In the genomic region with DNA sequence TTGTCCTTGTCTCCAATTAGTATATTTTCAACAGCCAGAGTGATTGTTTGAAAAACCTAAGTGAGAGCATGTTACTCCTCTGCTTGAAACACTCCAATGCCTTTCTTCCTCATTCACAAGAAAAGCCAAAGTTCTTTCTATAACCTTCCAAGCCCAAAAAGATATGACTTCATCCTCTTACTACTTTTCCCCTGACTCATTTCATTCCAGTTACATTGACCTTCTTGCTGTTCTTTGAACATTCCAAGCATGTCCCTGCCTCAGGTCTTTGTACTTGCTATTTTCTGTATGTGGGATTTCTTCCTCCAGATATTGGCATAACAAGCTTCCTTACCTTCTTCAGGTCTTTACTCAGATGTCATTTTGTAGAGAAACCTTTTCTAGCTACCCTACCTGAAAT, we compare ENCODE assay signal across 18 cellular contexts. TPM values are rescaled to one million over a fixed set of nuclear protein-coding genes. Genes with fewer than 3 reads are reported as not detected.
A peak's percentile ranks its signal among the peaks of the same experiment; 100 is the strongest.
DNase-seq lines count a peak whose midpoint lies in the region; ATAC-seq, FAIRE-seq and TF ChIP-seq lines count a peak whose summit lies in the region.
"Had no signal": no experiment of that assay in that cellular context is flagged by ENCODE, and none has a peak within 500 bp of the region (broad histone marks: within the 10 kb centered on the region; RNA-seq: fewer than 3 reads in every experiment).

No MANE protein-coding gene starts in this region.

- no peaks in the 10 kb centered on the region for H3K27me3 Mint-ChIP-seq in Calu3 (ENCODE audit: unreplicated experiment)
- H3K27me3 Mint-ChIP-seq: naive B cell had no signal

- H3K4me3 ChIP-seq in AG04450 (ENCODE audit: low read depth, low read length) (no peak overlapping the region), bronchial epithelial cell (ENCODE audit: low read depth, low read length) (no peak overlapping the region), kidney epithelial cell (ENCODE audit: low read depth, low read length) (no peak overlapping the region)
- H3K4me3 ChIP-seq: psoas muscle, thoracic aorta had no signal

- H3K4me1 Mint-ChIP-seq in Calu3 (ENCODE audit: low read depth, unreplicated experiment): peaks cover 6% of the 10 kb centered on the region
- H3K4me1 Mint-ChIP-seq: naive B cell had no signal

- no peaks in the 10 kb centered on the region for H3K9me3 ChIP-seq in AG04450 (ENCODE audit: control insufficient read depth, insufficient read depth, low read length)
- H3K9me3 ChIP-seq: psoas muscle, thoracic aorta had no signal

- FAIRE-seq in bronchial epithelial cell (lab: Jason Lieb, UNC): no peak

- intact Hi-C loops in Calu3 (cut with micrococcal nuclease; ENCODE audit: unreplicated experiment): no loop called here

- no peak for ATAC-seq in GM18907 (IDR thresholded peaks at IDR 0.05; ENCODE audit: unreplicated experiment)
- ATAC-seq: psoas muscle, Right ventricle myocardium inferior had no signal

- POLR2A ChIA-PET in AG04450 (lab: Yijun Ruan, JAX): no interaction called here

- no peaks in the 10 kb centered on the region for H3K9me3 Mint-ChIP-seq in Calu3 (ENCODE audit: low read depth, unreplicated experiment)
- H3K9me3 Mint-ChIP-seq: naive B cell had no signal

- TF ChIP-seq CTCF in AG04450 (IDR thresholded peaks at IDR 0.05; ENCODE audit: low read depth, low read length): no peak
- no peak for TF ChIP-seq CTCF in bronchial epithelial cell (IDR thresholded peaks at IDR 0.05; ENCODE audit: insufficient read depth, low read length, severe bottlenecking)
- no peak for TF ChIP-seq CTCF in kidney epithelial cell (IDR thresholded peaks at IDR 0.05; ENCODE audit: insufficient read depth, low read length, poor library complexity, severe bottlenecking)
- no peak for TF ChIP-seq CTCF in Calu3 (IDR thresholded peaks at IDR 0.05; ENCODE audit: unreplicated experiment)

- no peaks in the 10 kb centered on the region for H3K36me3 Mint-ChIP-seq in Calu3 (ENCODE audit: insufficient read depth, unreplicated experiment)
- H3K36me3 Mint-ChIP-seq: naive B cell had no signal

- no peak overlapping the region for H3K4me3 Mint-ChIP-seq in Calu3 (ENCODE audit: low read depth, unreplicated experiment)
- H3K4me3 Mint-ChIP-seq: naive B cell had no signal

- no TSS peak for BruUV-seq in Calu3 (replicated peaks; lab: Mats Ljungman, UMichigan)

- peak overlapping the region; percentile 53 for H3K27ac ChIP-seq in AG04450 (ENCODE audit: low read depth, low read length)
- H3K27ac ChIP-seq: psoas muscle, thoracic aorta had no signal

- H3K27ac Mint-ChIP-seq in Calu3 (ENCODE audit: unreplicated experiment): no peak overlapping the region
- H3K27ac Mint-ChIP-seq: naive B cell had no signal

- CTCF ChIA-PET in AG04450 (lab: Charles Lee) (interaction anchor here (1.7 to 2.3 kb wide), 2 partner anchors 10 to 351 kb away, joined by 10 read pairs; no protein-coding TSS in a partner anchor), Calu3 (lab: Charles Lee) (no interaction called here)

- DNase-seq in AG04450 (ENCODE audit: low read depth, low spot score) (peak; percentile 44), HS-5 (ENCODE audit: low read depth) (peak; percentile 41), bronchial epithelial cell (ENCODE audit: low read depth) (peak; percentile 63), kidney epithelial cell (ENCODE audit: low read depth) (peak; percentile 71), Calu3 (no peak), NOMO-1 treated with dmso at 0.1 percent for 144 hours (lab: John Stamatoyannopoulos, UW; ENCODE audit: unreplicated experiment) (no peak)
- no peak for DNase-seq in activated CD4-positive, alpha-beta T cell treated with anti-CD3 and anti-CD28 coated beads, Interleukin-2, amount 50 U/mL, for 4 hours
- DNase-seq: activated CD8-positive, alpha-beta memory T cell treated with anti-CD3 and anti-CD28 coated beads, Interleukin-2, amount 50 U/mL, for 48 hours; activated naive CD4-positive, alpha-beta T cell treated with anti-CD3 and anti-CD28 coated beads, Interleukin-2, amount 50 U/mL, for 16 hours; MM.1S; naive B cell; NCI-H2107; NCI-H82; psoas muscle; T-helper 2 cell had no signal

- H3K36me3 ChIP-seq in bronchial epithelial cell (ENCODE audit: control insufficient read depth, insufficient read depth, low read length): no peaks in the 10 kb centered on the region
- H3K36me3 ChIP-seq in kidney epithelial cell (ENCODE audit: control insufficient read depth, insufficient read depth, low read length): no peaks in the 10 kb centered on the region
- H3K36me3 ChIP-seq: thoracic aorta had no signal

- H3K27me3 ChIP-seq in AG04450 (ENCODE audit: control insufficient read depth, insufficient read depth, low read length) (no peaks in the 10 kb centered on the region), bronchial epithelial cell (ENCODE audit: control insufficient read depth, insufficient read depth, low read length) (no peaks in the 10 kb centered on the region), kidney epithelial cell (ENCODE audit: control insufficient read depth, insufficient read depth, low read length) (no peaks in the 10 kb centered on the region)

RNA-seq across cellular contexts. Expression of a gene that starts 28.3 kb away (rescaled TPM):
- 3.2 and 4.2 TPM in 2 replicates for polyA plus RNA-seq in AG04450 (2011; rRNA removed)
- 4.0 and 7.1 TPM in 2 replicates for polyA minus RNA-seq in AG04450 (2011; rRNA and poly(A)+ RNA removed)
- total RNA-seq in bronchial epithelial cell: 1.3 and 2.7 TPM in 2 replicates
- 5.9 and 9.0 TPM in 2 replicates for total RNA-seq in kidney epithelial cell
- total RNA-seq in Calu3 (2022): 20.1 and 24.3 TPM in 2 replicates

Comparison
In these comparisons a context has a peak if more than half of its experiments do, and no peak if none do; other contexts are left out.
1. DNase-seq: peak in AG04450 (single experiment), HS-5 (single experiment), bronchial epithelial cell (single experiment) and kidney epithelial cell (single experiment); none in Calu3 (single experiment), activated CD4-positive, alpha-beta T cell treated with anti-CD3 and anti-CD28 coated beads, Interleukin-2, amount 50 U/mL, for 4 hours (0 of 2) and NOMO-1 treated with dmso at 0.1 percent for 144 hours (single experiment).